Comparison of ENCODE assay signal across 8 cellular contexts in genomic region chr5:69189162-69190086, GRCh38. TPM values are rescaled to one million over a fixed set of nuclear protein-coding genes. Genes with fewer than 3 reads are reported as not detected.
A peak's percentile ranks its signal among the peaks of the same experiment; 100 is the strongest.
DNase-seq lines count a peak whose midpoint lies in the region; ATAC-seq, FAIRE-seq and TF ChIP-seq lines count a peak whose summit lies in the region.

TSS of gene CENPH (plus strand) at chr5:69189583. CDS start at chr5:69189635, 52 bp downstream.

- TF ChIP-seq POLR2A in HepG2 (IDR thresholded peaks at IDR 0.05; ENCODE audit: insufficient read depth in 1 of 2, low read depth in 2 of 2, low read length in 2 of 2): peak; percentile 59 to 74

- peak within 1 kb of the TSS; percentile 71 to 91 (median 76) for H3K4me3 ChIP-seq in HepG2 (replicated peaks in 1 of 3; ENCODE audit: insufficient read depth in 1 of 3, low read depth in 2 of 3, low read length in 3 of 3)

- peaks cover 3% of the 10 kb centered on the region for H3K79me2 ChIP-seq in HepG2 (ENCODE audit: insufficient read depth, low read length)

- TSS peak; percentile 84 for BruUV-seq in HepG2 (replicated peaks; lab: Mats Ljungman, UMichigan)

- no peaks in the 10 kb centered on the region for H4K20me1 ChIP-seq in HepG2 (ENCODE audit: insufficient read depth, low read length)

- TF ChIP-seq EP300 in HepG2 (IDR thresholded peaks at IDR 0.05; ENCODE audit: low read depth in 2 of 2, low read length in 2 of 2) (no peak), HepG2 (CRISPR knock-in tag; IDR thresholded peaks at IDR 0.05; ENCODE audit: borderline replicate concordance) (no peak)

- peak within 1 kb of the TSS; percentile 83 for H2AFZ ChIP-seq in HepG2 (ENCODE audit: low read length)

- peaks cover 0 to 8% of the 10 kb centered on the region in 2 experiments; a peak in 1 of 5 replicates for H3K36me3 ChIP-seq in HepG2 (replicated peaks in 1 of 2; ENCODE audit: control insufficient read depth in 1 of 2, insufficient read depth in 2 of 2, low read length in 2 of 2)

- H3K27me3 ChIP-seq in CD4-positive, alpha-beta T cell (ENCODE audit: control insufficient read depth, insufficient read depth, low read length): no peaks in the 10 kb centered on the region
- H3K27me3 ChIP-seq in HepG2 (ENCODE audit: control insufficient read depth in 1 of 2, insufficient read depth in 2 of 2, low read length in 2 of 2): no peaks in the 10 kb centered on the region; a peak in 1 of 5 replicates

- peak within 1 kb of the TSS; percentile 80 for H3K4me2 ChIP-seq in HepG2 (ENCODE audit: low read depth, low read length)

- CTCF ChIA-PET in CD4-positive, alpha-beta T cell (lab: Charles Lee): interaction anchor here (0.5 to 2.7 kb wide), 5 partner anchors 27 to 147 kb away, joined by 3 to 19 read pairs (median 5); partner anchors contain the start of gene SLC30A5
- CTCF ChIA-PET in HepG2 (lab: Yijun Ruan, JAX; ENCODE audit: low intra/inter-chr PET ratio, low total read pairs): no interaction called here

- no peaks in the 10 kb centered on the region for H3K9me3 ChIP-seq in CD4-positive, alpha-beta T cell (ENCODE audit: control insufficient read depth, low read length)
- no peaks in the 10 kb centered on the region for H3K9me3 ChIP-seq in HepG2 (ENCODE audit: low read length)

- intact Hi-C loops in CD4-positive, alpha-beta T cell (cut with DNase I, micrococcal nuclease): loop anchor here (1.0 to 10.0 kb wide), 6 partner anchors 21 to 180 kb away; partner anchors contain the start of genes AK6 (in 1 of the 2), CCDC125 (in 1 of the 2), CDK7 (in 1 of the 2) and RAD17 (in 1 of the 2)
- intact Hi-C loops in HepG2 (cut with micrococcal nuclease; ENCODE audit: unreplicated experiment): loop anchor here (1.0 to 2.0 kb wide), 3 partner anchors 23 to 145 kb away; partner anchors contain the start of genes CCNB1 and CDK7

- peak within 1 kb of the TSS; percentile 83 for H3K27ac Mint-ChIP-seq in CD4-positive, alpha-beta T cell

- in situ Hi-C loops in HepG2 (cut with HindIII; ENCODE audit: extremely low pct_ligation_motif_present, low pct_unique_long_range_greater_than_20kb): no loop called here

- ATAC-seq in CD4-positive, alpha-beta T cell (ENCODE audit: poor library complexity): peak; percentile 92
- ATAC-seq in GM19452 (IDR thresholded peaks at IDR 0.05; ENCODE audit: unreplicated experiment) (peak; percentile 93), HG03575 (IDR thresholded peaks at IDR 0.05; ENCODE audit: extremely low read depth, insufficient number of reproducible peaks, low FRiP score, unreplicated experiment) (peak; percentile 33), HepG2 (peak; percentile 94)

- H3K27me3 Mint-ChIP-seq in CD4-positive, alpha-beta T cell: no peaks in the 10 kb centered on the region

- peaks cover 17% of the 10 kb centered on the region for H3K4me1 Mint-ChIP-seq in CD4-positive, alpha-beta T cell (ENCODE audit: low read depth)

- peaks cover 12% of the 10 kb centered on the region for H3K4me1 ChIP-seq in HepG2 (ENCODE audit: insufficient read depth, low read length)

- TF ChIP-seq RAD21 in HepG2 (CRISPR knock-in tag; IDR thresholded peaks at IDR 0.05): no peak

- no peak for TF ChIP-seq CTCF in CD4-positive, alpha-beta T cell (IDR thresholded peaks at IDR 0.05)
- no peak for TF ChIP-seq CTCF in HepG2 (CRISPR knock-in tag; IDR thresholded peaks at IDR 0.05)

- peak within 1 kb of the TSS; percentile 82 for H3K9ac ChIP-seq in HepG2 (ENCODE audit: insufficient read depth, low read depth, low read length)

- H3K4me3 Mint-ChIP-seq in CD4-positive, alpha-beta T cell: peak within 1 kb of the TSS; percentile 92

- H3K36me3 Mint-ChIP-seq in CD4-positive, alpha-beta T cell (ENCODE audit: low read depth): peaks cover 10% of the 10 kb centered on the region

- 2% methylated on average over 23 of the region's 55 CpGs for WGBS in HepG2 (ENCODE audit: low lambda C conversion rate)

- POLR2A ChIA-PET in CD4-positive, alpha-beta T cell (lab: Charles Lee): interaction anchor here (0.6 to 2.1 kb wide), 6 partner anchors 23 to 143 kb away, joined by 3 to 15 read pairs (median 4); partner anchors contain the start of genes CCDC125, CCNB1, CDK7 and SLC30A5
- POLR2A ChIA-PET in HepG2 (lab: Yijun Ruan, JAX): interaction anchor here (1.0 to 2.1 kb wide), 6 partner anchors 23 to 96 kb away, joined by 3 to 8 read pairs (median 5); partner anchors contain the start of genes CCNB1, CDK7 and SLC30A5

- peak; percentile 80 to 90 (median 86) for DNase-seq in CD4-positive, alpha-beta T cell
- DNase-seq in NCI-H82 (lab: John Stamatoyannopoulos, UW): peak; percentile 91
- peak; percentile 84 for DNase-seq in activated CD4-positive, alpha-beta T cell treated with anti-CD3 and anti-CD28 coated beads, Interleukin-2, amount 50 U/mL, for 4 hours
- peak; percentile 89 for DNase-seq in dermis blood vessel endothelial cell
- DNase-seq in HepG2 (ENCODE audit: low spot score): peak; percentile 88
- DNase-seq in stimulated activated CD4-positive, alpha-beta T cell treated with anti-CD3 and anti-CD28 coated beads, Interleukin-4, amount 100 ng/mL, for 1 hour: peak; percentile 90

- H3K9me3 Mint-ChIP-seq in CD4-positive, alpha-beta T cell: no peaks in the 10 kb centered on the region

- H3K27ac ChIP-seq in CD4-positive, alpha-beta T cell (ENCODE audit: low read depth, low read length): peak within 1 kb of the TSS; percentile 68
- H3K27ac ChIP-seq in HepG2 (ENCODE audit: extremely low read length, insufficient read depth, low read length): peak within 1 kb of the TSS; percentile 88

- peak; percentile 60 for FAIRE-seq in HepG2 (lab: Jason Lieb, UNC)

TF ChIP-seq in HepG2, 621 proteins besides CTCF, POLR2A, EP300 and RAD21 (continues in another document):
- TF ChIP-seq ZFP36 (IDR thresholded peaks at IDR 0.05; ENCODE audit: borderline replicate concordance, low read depth, low read length, partially characterized antibody) (no peak), MIER2 (CRISPR knock-in tag; IDR thresholded peaks at IDR 0.05) (no peak), ZNF256 (CRISPR knock-in tag; conservative IDR thresholded peaks at IDR 0.05) (no peak; the same call in 1 of the 2 replicates), BORCS8-MEF2B (CRISPR knock-in tag; IDR thresholded peaks at IDR 0.05) (peak; percentile 84), ARNTL (CRISPR knock-in tag; IDR thresholded peaks at IDR 0.05) (peak; percentile 42; the same call in 1 of the 2 replicates), AKNA (CRISPR knock-in tag; IDR thresholded peaks at IDR 0.05; ENCODE audit: borderline replicate concordance) (no peak)

RNA-seq across cellular contexts. Expression of gene CENPH, which starts in this region (rescaled TPM):
- total RNA-seq in CD4-positive, alpha-beta T cell: 1 to 10 TPM; 4.0 to 5.6 TPM
- total RNA-seq in dermis blood vessel endothelial cell (3.1 and 10.7 TPM in 2 replicates), HepG2 (2016; rRNA removed; fragmentation: Illumina TruSeq; extraction: Trizol) (28.8 and 36.2 TPM in 2 replicates)
- 7.6 and 8.2 TPM in 2 replicates for total RNA-seq in HepG2 (2016; cell fraction: cytosol; rRNA removed; fragmentation: Illumina TruSeq; extraction: Trizol; ENCODE audit: low read depth)
- total RNA-seq in HepG2 (2016; cell fraction: insoluble cytoplasmic fraction; rRNA removed; fragmentation: Illumina TruSeq; extraction: Trizol): 29.6 and 43.8 TPM in 2 replicates
- 18.3 and 23.9 TPM in 2 replicates for total RNA-seq in HepG2 (2016; cell fraction: membrane; rRNA removed; fragmentation: Illumina TruSeq; extraction: Trizol)
- total RNA-seq in HepG2 (2016; cell fraction: nucleus; rRNA removed; fragmentation: Illumina TruSeq; extraction: Trizol): 12.7 and 14.4 TPM in 2 replicates
- 7.3 and 11.2 TPM in 2 replicates for polyA plus RNA-seq in HepG2 (2011; rRNA removed)
- 7.0 and 7.1 TPM in 2 replicates for polyA plus RNA-seq in HepG2 (2011; cell fraction: cytosol; rRNA removed)
- polyA plus RNA-seq in HepG2 (2011; cell fraction: nucleus; rRNA removed): 1.8 TPM in 2 replicates
- 7.0 and 16.8 TPM in 2 replicates for polyA plus RNA-seq in HepG2 (2012)
- polyA plus RNA-seq in HepG2 (2016; cell fraction: cytosol; fragmentation: Illumina TruSeq; extraction: Trizol; ENCODE audit: low read depth): 8.8 and 9.8 TPM in 2 replicates
- polyA plus RNA-seq in HepG2 (2016; cell fraction: insoluble cytoplasmic fraction; fragmentation: Illumina TruSeq; extraction: Trizol; ENCODE audit: low read depth): 34.9 and 35.8 TPM in 2 replicates
- 20.4 and 21.2 TPM in 2 replicates for polyA plus RNA-seq in HepG2 (2016; cell fraction: membrane; fragmentation: Illumina TruSeq; extraction: Trizol; ENCODE audit: low read depth)
- 16.7 and 21.1 TPM in 2 replicates for polyA plus RNA-seq in HepG2 (2016; cell fraction: nucleus; fragmentation: Illumina TruSeq; extraction: Trizol; ENCODE audit: insufficient read depth, low read depth)
- 4.7 and 5.8 TPM in 2 replicates for polyA minus RNA-seq in HepG2 (2011; rRNA and poly(A)+ RNA removed; ENCODE audit: low replicate concordance)
- polyA minus RNA-seq in HepG2 (2011; cell fraction: cytosol; rRNA and poly(A)+ RNA removed): 6.0 TPM in 2 replicates
- polyA minus RNA-seq in HepG2 (2011; cell fraction: nucleus; rRNA and poly(A)+ RNA removed): 4.1 TPM in 2 replicates

Comparison
In these comparisons a context has a peak if more than half of its experiments do, and no peak if none do; other contexts are left out.
1. Peak in every context shown above with its lines: DNase-seq, ATAC-seq, H3K4me3 ChIP-seq and H3K27ac ChIP-seq.
2. ATAC-seq: peak in every context shown above with its lines; median percentile 94 in HepG2; 93 in GM19452; 92 in CD4-positive, alpha-beta T cell; 33 in HG03575.